In the genomic region with DNA sequence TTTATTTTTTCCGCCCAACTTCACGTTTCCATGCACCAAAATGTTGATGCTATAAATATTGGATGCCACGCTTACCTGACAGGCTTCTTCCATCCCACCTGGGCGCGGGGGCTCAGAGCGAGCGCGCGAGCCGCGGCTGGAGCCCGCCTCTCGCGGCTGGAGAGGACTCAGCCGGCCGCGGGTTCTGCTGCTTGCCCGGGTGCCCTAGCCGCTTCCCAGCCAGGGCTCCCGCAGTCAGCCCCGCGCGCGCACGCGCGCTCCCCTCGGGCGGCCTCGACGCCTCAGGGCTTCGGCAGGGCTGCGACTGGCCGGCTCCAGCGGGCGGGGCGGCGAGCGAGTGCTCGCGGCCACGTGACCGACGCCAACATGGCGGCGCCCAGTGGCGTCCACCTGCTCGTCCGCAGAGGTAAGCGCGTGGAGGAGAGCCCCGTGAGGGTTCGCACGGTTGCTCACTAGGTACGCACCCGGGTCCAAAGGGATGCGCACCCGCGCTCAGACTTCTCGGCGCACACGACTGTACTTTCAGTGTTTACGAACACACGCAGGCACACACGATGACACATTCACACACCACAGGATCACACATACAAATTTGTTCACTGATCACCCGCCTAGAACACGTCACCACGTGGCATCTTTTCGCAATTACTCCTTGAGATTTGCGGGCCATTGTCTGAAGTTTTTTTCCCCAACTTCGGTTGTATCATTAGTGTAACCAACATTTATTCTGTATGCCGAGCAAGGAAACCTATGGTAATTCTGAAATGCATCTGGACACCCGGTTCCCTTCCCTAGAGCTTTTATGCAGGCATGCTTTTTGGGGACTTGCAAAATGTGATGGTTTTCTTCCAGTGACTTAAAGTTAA, we compare ENCODE assay signal across 8 cellular contexts. TPM values are rescaled to one million over a fixed set of nuclear protein-coding genes. Genes with fewer than 3 reads are reported as not detected.
A peak's percentile ranks its signal among the peaks of the same experiment; 100 is the strongest.
DNase-seq lines count a peak whose midpoint lies in the region; ATAC-seq and TF ChIP-seq lines count a peak whose summit lies in the region.

Gene METAP1D, plus strand, starts transcription at position 350 of the 866 bp plus-strand sequence. Its CDS starts 17 bp downstream, at position 367.

- no peaks in the 10 kb centered on the region for H3K36me3 Mint-ChIP-seq in chondrocyte (ENCODE audit: low read depth)

- H3K4me3 ChIP-seq in BE2C (ENCODE audit: low read depth, low read length), result peak within 1 kb of the TSS; percentile 75

- no peaks in the 10 kb centered on the region for H3K27me3 ChIP-seq in BE2C

- DNase-seq in BE2C (peak; percentile 91), GM19238 (ENCODE audit: insufficient read length, low spot score) (peak; percentile 94), NCI-H446 treated with DMSO at 0.1 percent for 48 hours (lab: John Stamatoyannopoulos, UW) (peak; percentile 83), chondrocyte (ENCODE audit: low spot score) (peak; percentile 95), kidney glomerular epithelial cell (lab: John Stamatoyannopoulos, UW) (peak; percentile 78)
- peak; percentile 74 to 76 for DNase-seq in activated CD4-positive, alpha-beta T cell treated with anti-CD3 and anti-CD28 coated beads for 24 hours (ENCODE audit: low read depth in 2 of 2)
- DNase-seq in stimulated activated CD4-positive, alpha-beta T cell treated with anti-CD3 and anti-CD28 coated beads, Interleukin-15, amount 100 ng/mL, for 48 hours (ENCODE audit: low read depth in 2 of 2), result peak; percentile 77 to 86

- no peaks in the 10 kb centered on the region for H3K9me3 ChIP-seq in BE2C

- no peaks in the 10 kb centered on the region for H3K36me3 ChIP-seq in BE2C

- no peak for TF ChIP-seq CTCF in BE2C (IDR thresholded peaks at IDR 0.05; ENCODE audit: low read depth, low read length)
- TF ChIP-seq CTCF in chondrocyte (IDR thresholded peaks at IDR 0.05), result no peak

- no peaks in the 10 kb centered on the region for H3K4me1 ChIP-seq in BE2C

- ATAC-seq in HG03432 (IDR thresholded peaks at IDR 0.05; ENCODE audit: unreplicated experiment), result peak; percentile 98

- H3K4me1 Mint-ChIP-seq in chondrocyte (ENCODE audit: low read depth), result peaks cover 17% of the 10 kb centered on the region

- H3K4me3 Mint-ChIP-seq in chondrocyte (ENCODE audit: unreplicated experiment), result peak within 1 kb of the TSS; percentile 94

- H3K27me3 Mint-ChIP-seq in chondrocyte (ENCODE audit: low read depth), result no peaks in the 10 kb centered on the region

- no peaks in the 10 kb centered on the region for H3K9me3 Mint-ChIP-seq in chondrocyte (ENCODE audit: low read depth)

- H3K27ac Mint-ChIP-seq in chondrocyte (ENCODE audit: unreplicated experiment), result peak within 1 kb of the TSS; percentile 95

RNA-seq across cellular contexts. Expression of gene METAP1D, which starts in this region (rescaled TPM):
- 6.7 TPM for polyA plus RNA-seq in BE2C (2012; ENCODE audit: insufficient read depth, insufficient read length, low read depth)
- 4.5 to 9.9 TPM (median 4.6 TPM) in 3 replicates for total RNA-seq in chondrocyte

Comparison
In these comparisons a context has a peak if more than half of its experiments do, and no peak if none do; other contexts are left out.
1. Peak in every context shown above with its lines: DNase-seq, ATAC-seq and H3K4me3 ChIP-seq.